21 cellular contexts compared by ENCODE assay signal in the genomic region with DNA sequence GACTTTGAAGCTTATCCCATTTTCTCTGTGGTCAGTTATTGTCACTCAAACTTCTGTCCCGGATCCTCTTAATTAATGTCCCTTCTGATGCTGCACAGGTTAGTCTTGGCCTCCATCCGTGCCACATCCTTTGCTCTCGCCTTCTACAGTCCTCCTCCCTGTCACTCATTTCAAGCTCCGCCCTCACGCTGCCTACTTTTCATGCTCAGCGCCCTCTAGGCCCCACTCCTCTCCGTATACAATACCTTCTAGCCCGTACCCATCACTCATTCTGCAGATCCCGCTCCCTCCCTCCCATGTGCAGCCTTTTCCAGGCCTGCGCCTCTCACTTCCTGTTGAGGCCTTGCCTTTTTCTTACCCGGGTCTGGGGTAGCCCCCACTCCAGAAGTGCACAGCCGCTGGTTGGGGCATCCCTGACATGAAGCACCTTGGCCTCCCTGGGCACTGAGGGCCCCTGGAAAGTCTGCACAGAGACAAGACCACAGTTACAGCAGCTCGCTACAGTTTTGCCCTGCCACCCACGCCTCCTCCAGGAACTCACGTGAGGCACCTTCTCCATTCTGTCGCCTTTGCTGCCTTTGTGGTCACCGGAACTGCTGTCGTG.
A peak's percentile ranks its signal among the peaks of the same experiment; 100 is the strongest.
DNase-seq lines count a peak whose midpoint lies in the region; ATAC-seq and TF ChIP-seq lines count a peak whose summit lies in the region.
"Had no signal": no experiment of that assay in that cellular context is flagged by ENCODE, and none has a peak within 500 bp of the region (broad histone marks: within the 10 kb centered on the region; RNA-seq: fewer than 3 reads in every experiment).

No MANE protein-coding gene starts in this region.

- H3K27ac ChIP-seq in H9 (ENCODE audit: insufficient read length, low read depth, low read length) (no peak overlapping the region), stomach (no peak overlapping the region)

- H3K56ac ChIP-seq in H9 (ENCODE audit: insufficient read length, low read depth, low read length) = no peak overlapping the region

- H3K36me3 ChIP-seq in stomach = no peaks in the 10 kb centered on the region

- no peaks in the 10 kb centered on the region for H3K23me2 ChIP-seq in H9 (ENCODE audit: insufficient read length, low read depth, low read length, poor library complexity, severe bottlenecking)

- H2BK5ac ChIP-seq in H9 (ENCODE audit: insufficient read length, low read length) = no peak overlapping the region

- no peak overlapping the region for H3T11ph ChIP-seq in H9 (ENCODE audit: low read length)

- no peak overlapping the region for H2AFZ ChIP-seq in H9 (ENCODE audit: low read length)

- no peaks in the 10 kb centered on the region for H4K20me1 ChIP-seq in H9 (ENCODE audit: control insufficient read depth, insufficient read depth, insufficient read length)

- H3K9me3 Mint-ChIP-seq in H9 (peaks cover 29 to 30% of the 10 kb centered on the region in 2 experiments), endothelial cell (ENCODE audit: unreplicated experiment) (no peaks in the 10 kb centered on the region)
- H3K9me3 Mint-ChIP-seq: T-cell had no signal

- H3K4me1 ChIP-seq in H9 (ENCODE audit: insufficient read depth, low read length) = no peaks in the 10 kb centered on the region
- no peaks in the 10 kb centered on the region for H3K4me1 ChIP-seq in stomach

- no peak overlapping the region for H3K23ac ChIP-seq in H9 (ENCODE audit: insufficient read length, low read depth, low read length)

- H3K18ac ChIP-seq in H9 (ENCODE audit: insufficient read length, low read depth, low read length) = no peak overlapping the region

- no peaks in the 10 kb centered on the region for H3K79me1 ChIP-seq in H9 (ENCODE audit: insufficient read depth, low read depth, low read length, poor library complexity, severe bottlenecking)

- TF ChIP-seq POLR2A in stomach (IDR thresholded peaks at IDR 0.05) = no peak

- no peak overlapping the region for H2BK15ac ChIP-seq in H9 (ENCODE audit: low read depth, low read length)

- in situ Hi-C loops in SK-MEL-5 (cut with HindIII; ENCODE audit: low pct_unique_long_range_greater_than_20kb, low sequenced_read_pairs) = no loop called here

- H3K27me3 ChIP-seq in H9 (ENCODE audit: insufficient read depth, low read length) (no peaks in the 10 kb centered on the region), stomach (peaks cover 0 to under 1% (median 0%) of the 10 kb centered on the region in 3 donors)

- peak overlapping the region; percentile 40; the same call in 1 of the 2 replicates for H3K14ac ChIP-seq in H9 (ENCODE audit: insufficient read depth, low read length)

- no peaks in the 10 kb centered on the region for H3K79me2 ChIP-seq in H9 (ENCODE audit: insufficient read depth, low read length)

- H2BK20ac ChIP-seq in H9 (ENCODE audit: low read depth, low read length, poor library complexity, severe bottlenecking) = no peak overlapping the region

- ATAC-seq in HG03469 (IDR thresholded peaks at IDR 0.05; ENCODE audit: unreplicated experiment) = no peak
- ATAC-seq: Right ventricle myocardium inferior, T-cell had no signal

- no peak overlapping the region for H3K4me2 ChIP-seq in H9 (ENCODE audit: insufficient read depth, insufficient read length, low read length)
- H3K4me2 ChIP-seq: SK-N-SH had no signal

- no peak overlapping the region for H2BK120ac ChIP-seq in H9 (ENCODE audit: low read depth, low read length, poor library complexity, severe bottlenecking)

- H3K9ac ChIP-seq in H9 (ENCODE audit: extremely low read depth, insufficient read length, low read length) = no peak overlapping the region
- H3K9ac ChIP-seq: SK-N-SH had no signal

- WGBS in H9 (ENCODE audit: extremely low coverage, insufficient read length, low lambda C conversion rate) = no CpG with 5 or more reads among the region's 18 CpGs
- WGBS in stomach, 5 donors = 83 to 89% (median 88%) methylated on average over 18 of the region's 18 CpGs

- 0 out of 3 replicates have a peak, but pooled peaks have one; percentile 18 for TF ChIP-seq CTCF in H9 (conservative IDR thresholded peaks at IDR 0.05)
- no peak for TF ChIP-seq CTCF in endothelial cell (IDR thresholded peaks at IDR 0.05; ENCODE audit: unreplicated experiment)
- no peak for TF ChIP-seq CTCF in stomach (IDR thresholded peaks at IDR 0.05)

- H3K27me3 Mint-ChIP-seq in H9 (ENCODE audit: low read depth) (no peaks in the 10 kb centered on the region; the same call in 1 of the 2 replicates), endothelial cell (ENCODE audit: unreplicated experiment) (peaks cover 5% of the 10 kb centered on the region)
- H3K27me3 Mint-ChIP-seq: B cell, IgD-negative memory B cell had no signal

- no peak overlapping the region for H3K4me3 Mint-ChIP-seq in H9
- H3K4me3 Mint-ChIP-seq in endothelial cell (ENCODE audit: unreplicated experiment) = peak overlapping the region; percentile 22
- H3K4me3 Mint-ChIP-seq: B cell; CD4-positive, CD25-positive, alpha-beta regulatory T cell; T-cell had no signal

- H3K4me1 Mint-ChIP-seq in H9 (no peaks in the 10 kb centered on the region), endothelial cell (ENCODE audit: unreplicated experiment) (no peaks in the 10 kb centered on the region)
- H3K4me1 Mint-ChIP-seq: B cell; CD4-positive, CD25-positive, alpha-beta regulatory T cell; IgD-negative memory B cell; T-cell had no signal

- H3K27ac Mint-ChIP-seq in H9 (no peak overlapping the region), endothelial cell (ENCODE audit: unreplicated experiment) (peak overlapping the region; percentile 30)
- H3K27ac Mint-ChIP-seq: B cell, T-cell had no signal

- H2BK12ac ChIP-seq in H9 (ENCODE audit: insufficient read length, low read depth, low read length) = no peak overlapping the region

- H4K8ac ChIP-seq in H9 (replicated peaks; ENCODE audit: insufficient read length, low read depth, low read length) = no peak overlapping the region

- H3K4me3 ChIP-seq in stomach = no peak overlapping the region

- H3K4ac ChIP-seq in H9 (ENCODE audit: low read depth, low read length) = no peak overlapping the region

- no peak overlapping the region for H4K91ac ChIP-seq in H9 (ENCODE audit: insufficient read length, low read depth, low read length)

- H4K5ac ChIP-seq in H9 (ENCODE audit: insufficient read length, low read depth, low read length) = no peak overlapping the region

- peak; percentile 60 for DNase-seq in H9
- peak; percentile 26 for DNase-seq in SK-MEL-5 (ENCODE audit: low read depth, low spot score)
- DNase-seq in endothelial cell (ENCODE audit: low spot score) = no peak
- DNase-seq in ureter (ENCODE audit: low spot score) = peak; percentile 3
- no peak for DNase-seq in stomach
- DNase-seq in stimulated activated CD4-positive, alpha-beta T cell treated with anti-CD3 and anti-CD28 coated beads, Interleukin-15, amount 100 ng/mL, for 24 hours = no peak
- DNase-seq: Calu3; CD4-positive, CD25-positive, alpha-beta regulatory T cell; DMS53; GOT3; NCI-H1417; NCI-H1930; NCI-H2171; NCI-H446 treated with DMSO at 0.1 percent for 48 hours; NCI-H748 treated with DMSO at 0.1 percent for 48 hours; SK-N-SH; T-cell had no signal

- H2AK5ac ChIP-seq in H9 (ENCODE audit: insufficient read length, low read length) = no peak overlapping the region

- peaks cover 10% of the 10 kb centered on the region for H3K9me3 ChIP-seq in H9 (ENCODE audit: control insufficient read depth, low read depth, low read length)
- H3K9me3 ChIP-seq in stomach = peaks cover 0 to 18% (median 9%) of the 10 kb centered on the region in 4 donors
- H3K9me3 ChIP-seq: SK-N-SH had no signal

- no peak for TF ChIP-seq EP300 in stomach (IDR thresholded peaks at IDR 0.05)

- intact Hi-C loops in stomach (cut with DNase I; ENCODE audit: low total_unique reads) = no loop called here

- H3K36me3 Mint-ChIP-seq in H9 (ENCODE audit: insufficient read depth in 1 of 3, low read depth in 3 of 3) (peaks cover 9 to 26% (median 13%) of the 10 kb centered on the region in 3 experiments; a peak in 6 of 7 replicates), endothelial cell (ENCODE audit: low read depth, unreplicated experiment) (peaks cover 6% of the 10 kb centered on the region)
- H3K36me3 Mint-ChIP-seq: IgD-negative memory B cell, T-cell had no signal

Comparison
In these comparisons a context has a peak if more than half of its experiments do, and no peak if none do; other contexts are left out.
1. DNase-seq: peak in H9 (single experiment), SK-MEL-5 (single experiment) and ureter (single experiment); none in endothelial cell (single experiment), stomach (single experiment) and stimulated activated CD4-positive, alpha-beta T cell treated with anti-CD3 and anti-CD28 coated beads, Interleukin-15, amount 100 ng/mL, for 24 hours (single experiment).